In the genomic region with DNA sequence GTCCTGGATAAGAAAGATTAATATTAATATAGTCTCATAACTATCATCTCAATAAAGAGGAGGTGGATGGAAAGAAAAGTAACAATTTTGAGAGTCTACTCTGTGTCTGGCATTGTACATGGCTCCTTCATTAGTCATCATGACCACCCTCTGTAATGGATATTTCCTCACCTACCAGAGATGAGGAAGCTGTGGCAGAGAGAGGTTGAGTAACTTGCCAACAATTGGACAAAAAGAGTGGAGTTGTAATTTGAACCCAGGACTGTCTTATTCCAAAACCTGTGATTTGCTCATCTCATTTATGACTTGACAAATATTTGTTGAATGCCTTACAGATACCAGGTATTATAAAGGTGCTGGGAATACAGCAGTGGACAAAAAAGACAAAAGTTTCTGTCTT, we compare ENCODE assay signal across 15 cellular contexts. TPM values are rescaled to one million over a fixed set of nuclear protein-coding genes. Genes with fewer than 3 reads are reported as not detected.
A peak's percentile ranks its signal among the peaks of the same experiment; 100 is the strongest.
DNase-seq lines count a peak whose midpoint lies in the region; ATAC-seq, FAIRE-seq and TF ChIP-seq lines count a peak whose summit lies in the region.
"Had no signal": no experiment of that assay in that cellular context is flagged by ENCODE, and none has a peak within 500 bp of the region (broad histone marks: within the 10 kb centered on the region; RNA-seq: fewer than 3 reads in every experiment).

No MANE protein-coding gene starts in this region.

- no peak for ATAC-seq in A549
- ATAC-seq: heart left ventricle had no signal

- no peak overlapping the region for H3K4me3 ChIP-seq in A549
- no peak overlapping the region for H3K4me3 ChIP-seq in HL-60 (replicated peaks; ENCODE audit: insufficient read depth, low read length)
- H3K4me3 ChIP-seq: heart left ventricle, SJSA1 had no signal

- H3K9me3 ChIP-seq in A549, result no peaks in the 10 kb centered on the region
- H3K9me3 ChIP-seq: heart left ventricle, SJSA1 had no signal

- no peak for TF ChIP-seq POLR2A in A549 (IDR thresholded peaks at IDR 0.05; ENCODE audit: low read length)

- intact Hi-C loops in posterior cingulate gyrus (cut with DNase I), result loop anchor here (10.0 kb wide), 1 partner anchor 781 kb away; a partner anchor contains a TSS

- TF ChIP-seq CTCF in A549 (IDR thresholded peaks at IDR 0.05), result no peak
- TF ChIP-seq CTCF in HL-60 (IDR thresholded peaks at IDR 0.05; ENCODE audit: insufficient read depth, low read length), result no peak

- DNase-seq in A549 (ENCODE audit: low read depth in 1 of 2, low spot score in 1 of 2), result peak in 1 of 2 experiments; percentile 34
- DNase-seq in HL-60 (ENCODE audit: low read depth in 1 of 2, low spot score in 1 of 2), result peak; percentile 81
- DNase-seq in RCC 7860 (ENCODE audit: low spot score), result peak; percentile 68
- DNase-seq in epithelial cell of prostate (ENCODE audit: low read depth, low spot score), result peak; percentile 63
- DNase-seq in midbrain (lab: John Stamatoyannopoulos, UW), result no peak
- DNase-seq in posterior cingulate gyrus, result no peak
- no peak for DNase-seq in activated CD4-positive, alpha-beta T cell treated with anti-CD3 and anti-CD28 coated beads, Interleukin-2, amount 50 U/mL, for 4 hours
- no peak for DNase-seq in activated CD8-positive, alpha-beta memory T cell treated with anti-CD3 and anti-CD28 coated beads, Interleukin-2, amount 50 U/mL, for 48 hours
- DNase-seq: activated B cell treated with CpG ODN at 0.5 μM for 24 hours; amniotic stem cell; heart left ventricle; KG1; stimulated activated CD4-positive, alpha-beta T cell treated with anti-CD3 and anti-CD28 coated beads, Interleukin-15, amount 100 ng/mL, for 24 hours had no signal

- CTCF ChIA-PET in A549 (lab: Yijun Ruan, JAX), result interaction anchor here (1.3 to 7.0 kb wide), 9 partner anchors 11 to 311 kb away, joined by 3 to 79 read pairs (median 5); no protein-coding TSS in a partner anchor

- POLR2A ChIA-PET in A549 (lab: Yijun Ruan, JAX), result interaction anchor here (3.5 kb wide), 1 partner anchor 16 kb away, joined by 32 read pairs; a partner anchor contains a TSS

- FAIRE-seq in A549 (lab: Jason Lieb, UNC), result no peak
- FAIRE-seq in RCC 7860 (lab: Jason Lieb, UNC), result peak; percentile 72

- H3K4me1 ChIP-seq in A549, result peaks cover 30% of the 10 kb centered on the region

- H3K4me2 ChIP-seq in A549, result peak overlapping the region; percentile 91

- no peak for TF ChIP-seq EP300 in A549 (IDR thresholded peaks at IDR 0.05)

- no peak for TF ChIP-seq RAD21 in A549 (conservative IDR thresholded peaks at IDR 0.05 in 1 of 2, IDR thresholded peaks at IDR 0.05 in 1 of 2)

- no peak overlapping the region for H3K27ac ChIP-seq in A549
- peak overlapping the region; percentile 24; the same call in 1 of the 2 replicates for H3K27ac ChIP-seq in HL-60 (replicated peaks)
- H3K27ac ChIP-seq in epithelial cell of prostate, result peak overlapping the region; percentile 87
- H3K27ac ChIP-seq: heart left ventricle, parathyroid adenoma, SJSA1 had no signal

- no peaks in the 10 kb centered on the region for H3K27me3 ChIP-seq in HL-60 (ENCODE audit: insufficient read depth, poor library complexity, severe bottlenecking)
- H3K27me3 ChIP-seq: heart left ventricle, SJSA1 had no signal

TF ChIP-seq in A549, 52 proteins besides CTCF, POLR2A, EP300 and RAD21:
- TF ChIP-seq JUNB (IDR thresholded peaks at IDR 0.05) (no peak), FOSL2 (IDR thresholded peaks at IDR 0.05) (no peak), FOSL2 (CRISPR knock-in tag; IDR thresholded peaks at IDR 0.05) (peak; percentile 34; the same call in 1 of the 2 replicates)

RNA-seq across cellular contexts. Expression of a gene that starts 2.1 kb away (rescaled TPM):
- polyA plus RNA-seq in A549 (2011; rRNA removed) (60.9 and 61.1 TPM in 2 replicates), A549 (2017; fragmentation: RNase III; extraction: RNeasy Plus Mini Kit Qiagen cat#74134 plus additional on column Dnase treatment) (24.8 to 25.1 TPM (median 25.0 TPM) in 3 replicates)
- 8.8 and 10.7 TPM in 2 replicates for polyA plus RNA-seq in A549 (2012; cell fraction: cytosol; rRNA removed)
- polyA plus RNA-seq in A549 (2012; cell fraction: nucleus; rRNA removed), result 10.5 and 13.4 TPM in 2 replicates
- 50.6 and 54.9 TPM in 2 replicates for polyA minus RNA-seq in A549 (2011; rRNA and poly(A)+ RNA removed)

RNA-seq across cellular contexts. Expression of a gene that starts 17.0 kb away (rescaled TPM):
- polyA plus RNA-seq in A549 (2011; rRNA removed) (29.3 and 38.7 TPM in 2 replicates), A549 (2017; fragmentation: RNase III; extraction: RNeasy Plus Mini Kit Qiagen cat#74134 plus additional on column Dnase treatment) (31.0 to 37.9 TPM (median 32.5 TPM) in 3 replicates)
- 9.9 and 10.2 TPM in 2 replicates for polyA plus RNA-seq in A549 (2012; cell fraction: cytosol; rRNA removed)
- polyA plus RNA-seq in A549 (2012; cell fraction: nucleus; rRNA removed), result 6.9 and 11.2 TPM in 2 replicates
- polyA minus RNA-seq in A549 (2011; rRNA and poly(A)+ RNA removed), result 10.0 and 10.7 TPM in 2 replicates

Comparison
In these comparisons a context has a peak if more than half of its experiments do, and no peak if none do; other contexts are left out.
1. DNase-seq: peak in HL-60 (2 of 2), RCC 7860 (single experiment) and epithelial cell of prostate (single experiment); none in midbrain (single experiment), posterior cingulate gyrus (0 of 10), activated CD4-positive, alpha-beta T cell treated with anti-CD3 and anti-CD28 coated beads, Interleukin-2, amount 50 U/mL, for 4 hours (0 of 2) and activated CD8-positive, alpha-beta memory T cell treated with anti-CD3 and anti-CD28 coated beads, Interleukin-2, amount 50 U/mL, for 48 hours (single experiment).
2. H3K27ac ChIP-seq: peak in HL-60 (single experiment) and epithelial cell of prostate (single experiment); none in A549 (0 of 2).